In the genomic region with DNA sequence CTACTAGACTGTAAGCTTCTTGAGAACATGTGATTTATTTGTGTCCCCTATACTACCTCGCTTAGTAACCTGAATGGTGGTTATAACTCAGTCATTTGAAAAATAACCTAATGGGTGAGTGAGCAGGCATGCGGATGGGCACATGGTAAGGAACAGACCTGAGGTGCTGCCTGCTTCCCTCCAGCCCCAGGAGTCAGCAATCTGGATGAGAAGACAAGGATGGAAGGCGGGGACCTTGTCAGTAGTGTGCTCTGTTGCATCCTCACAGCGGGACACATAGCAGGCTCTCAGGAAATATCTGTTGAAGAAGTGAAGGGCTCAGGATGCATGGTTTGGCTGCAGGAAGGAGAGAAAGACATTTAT, we compare ENCODE assay signal across 10 cellular contexts.
DNase-seq lines count a peak whose midpoint lies in the region; ATAC-seq and TF ChIP-seq lines count a peak whose summit lies in the region.
"Had no signal": no experiment of that assay in that cellular context is flagged by ENCODE, and none has a peak within 500 bp of the region (broad histone marks: within the 10 kb centered on the region; RNA-seq: fewer than 3 reads in every experiment).

No MANE protein-coding gene starts in this region.

- peak overlapping the region; percentile 32 to 68 (median 39) for H3K4me3 Mint-ChIP-seq in T-cell
- no peak overlapping the region for H3K4me3 Mint-ChIP-seq in WTC11
- H3K4me3 Mint-ChIP-seq in progenitor cell of endocrine pancreas (ENCODE audit: low read depth): no peak overlapping the region
- H3K4me3 Mint-ChIP-seq: activated B cell treated with CpG ODN at 0.5 μM for 24 hours had no signal

- 83% methylated on average over 4 of the region's 4 CpGs for WGBS in right lobe of liver (ENCODE audit: insufficient coverage, low coverage, low lambda C conversion rate, missing lambda C conversion rate)

- intact Hi-C loops in right lobe of liver (cut with DNase I): no loop called here

- H3K4me1 Mint-ChIP-seq in T-cell (peaks cover 95 to 99% (median 99%) of the 10 kb centered on the region in 3 donors), WTC11 (peaks cover 27% of the 10 kb centered on the region), progenitor cell of endocrine pancreas (ENCODE audit: low read depth) (peaks cover 34% of the 10 kb centered on the region)

- H3K27ac ChIP-seq in HL-60 (replicated peaks) (peak overlapping the region; percentile 44; the same call in 1 of the 2 replicates), right lobe of liver (peak overlapping the region; percentile 40 to 96 (median 90)), stomach smooth muscle (ENCODE audit: low read length) (peak overlapping the region; percentile 100)

- H3K36me3 ChIP-seq in right lobe of liver: peaks cover 0 to 4% (median 0%) of the 10 kb centered on the region in 4 donors
- no peaks in the 10 kb centered on the region for H3K36me3 ChIP-seq in stomach smooth muscle (ENCODE audit: control insufficient read depth in 2 of 2, insufficient read depth in 2 of 2, low read length in 2 of 2)

- H3K9me3 Mint-ChIP-seq in T-cell (no peaks in the 10 kb centered on the region), WTC11 (no peaks in the 10 kb centered on the region), progenitor cell of endocrine pancreas (ENCODE audit: low read depth) (no peaks in the 10 kb centered on the region)
- H3K9me3 Mint-ChIP-seq: activated B cell treated with CpG ODN at 0.5 μM for 24 hours had no signal

- CTCF ChIA-PET in T-cell (lab: Charles Lee) (interaction anchor here (1.3 kb wide), 2 partner anchors 9 to 19 kb away, joined by 3 read pairs; no protein-coding TSS in a partner anchor), WTC11 (lab: Charles Lee) (interaction anchor here (1.3 kb wide), 1 partner anchor 13 kb away, joined by 3 read pairs; no protein-coding TSS in a partner anchor)

- H3K27ac Mint-ChIP-seq in T-cell (peak overlapping the region; percentile 79 to 82), WTC11 (no peak overlapping the region), progenitor cell of endocrine pancreas (no peak overlapping the region)
- H3K27ac Mint-ChIP-seq: activated B cell treated with CpG ODN at 0.5 μM for 24 hours had no signal

- H3K27me3 Mint-ChIP-seq in T-cell (no peaks in the 10 kb centered on the region), WTC11 (ENCODE audit: low read depth) (no peaks in the 10 kb centered on the region), progenitor cell of endocrine pancreas (no peaks in the 10 kb centered on the region)
- H3K27me3 Mint-ChIP-seq: activated B cell treated with CpG ODN at 0.5 μM for 24 hours had no signal

- POLR2A ChIA-PET in T-cell (lab: Charles Lee): no interaction called here
- POLR2A ChIA-PET in WTC11 (lab: Charles Lee): interaction anchor here (0.6 kb wide), 1 partner anchor 109 kb away, joined by 7 read pairs; no protein-coding TSS in a partner anchor

- no peak for ATAC-seq in T-cell (replicated peaks in 1 of 4)
- no peak for ATAC-seq in right lobe of liver
- ATAC-seq in WTC11: no peak

- H3K4me3 ChIP-seq in HL-60 (replicated peaks; ENCODE audit: insufficient read depth, low read length) (no peak overlapping the region), right lobe of liver (no peak overlapping the region), stomach smooth muscle (ENCODE audit: low read length in 2 of 2) (peak overlapping the region; percentile 41 to 49)

- H3K9me3 ChIP-seq in right lobe of liver (no peaks in the 10 kb centered on the region), stomach smooth muscle (ENCODE audit: control insufficient read depth in 2 of 2, low read length in 2 of 2) (no peaks in the 10 kb centered on the region)

- DNase-seq in HL-60 (ENCODE audit: low read depth in 1 of 2, low spot score in 1 of 2): no peak
- no peak for DNase-seq in T-cell
- DNase-seq in right lobe of liver: no peak
- no peak for DNase-seq in amniotic stem cell (lab: John Stamatoyannopoulos, UW)
- DNase-seq in WTC11 (ENCODE audit: low spot score): no peak
- DNase-seq in progenitor cell of endocrine pancreas (ENCODE audit: low spot score, unreplicated experiment): no peak
- DNase-seq: activated B cell treated with CpG ODN at 0.5 μM for 24 hours; GOT3; stimulated activated CD4-positive, alpha-beta T cell treated with anti-CD3 and anti-CD28 coated beads, Interleukin-4, amount 100 ng/mL, for 24 hours had no signal

- H3K27me3 ChIP-seq in HL-60 (ENCODE audit: insufficient read depth, poor library complexity, severe bottlenecking) (no peaks in the 10 kb centered on the region), right lobe of liver (no peaks in the 10 kb centered on the region), stomach smooth muscle (ENCODE audit: control insufficient read depth in 1 of 2, insufficient read depth in 2 of 2, low read length in 2 of 2) (no peaks in the 10 kb centered on the region)

- no peak for TF ChIP-seq POLR2A in right lobe of liver (IDR thresholded peaks at IDR 0.05)

- H3K4me1 ChIP-seq in right lobe of liver: peaks cover 0 to 99% (median 51%) of the 10 kb centered on the region in 4 donors
- peaks cover 95% of the 10 kb centered on the region for H3K4me1 ChIP-seq in stomach smooth muscle (ENCODE audit: control insufficient read depth, insufficient read depth, low read length)

- peak overlapping the region; percentile 82 to 94 for H3K9ac ChIP-seq in stomach smooth muscle (ENCODE audit: low read length in 2 of 2)

- H3K36me3 Mint-ChIP-seq in T-cell: no peaks in the 10 kb centered on the region
- H3K36me3 Mint-ChIP-seq in WTC11: no peaks in the 10 kb centered on the region
- no peaks in the 10 kb centered on the region for H3K36me3 Mint-ChIP-seq in progenitor cell of endocrine pancreas (ENCODE audit: insufficient read depth)

- TF ChIP-seq CTCF in HL-60 (IDR thresholded peaks at IDR 0.05; ENCODE audit: insufficient read depth, low read length): no peak
- no peak for TF ChIP-seq CTCF in right lobe of liver (IDR thresholded peaks at IDR 0.05)
- no peak for TF ChIP-seq CTCF in WTC11 (IDR thresholded peaks at IDR 0.05)
- no peak for TF ChIP-seq CTCF in progenitor cell of endocrine pancreas (IDR thresholded peaks at IDR 0.05; ENCODE audit: unreplicated experiment)

TF ChIP-seq in WTC11, 78 proteins besides CTCF, POLR2A, EP300 and RAD21:
- no peak for TF ChIP-seq RELA (CRISPR knock-in tag; IDR thresholded peaks at IDR 0.05; ENCODE audit: borderline replicate concordance)
- TF ChIP-seq GRHL2 (CRISPR knock-in tag; IDR thresholded peaks at IDR 0.05; ENCODE audit: insufficient replicate concordance, severe bottlenecking): no peak
- TF ChIP-seq GTF2I (CRISPR knock-in tag; conservative IDR thresholded peaks at IDR 0.05): no peak
- no peak for TF ChIP-seq NR3C1 (CRISPR knock-in tag; conservative IDR thresholded peaks at IDR 0.05; ENCODE audit: low read depth)
- TF ChIP-seq, protein P1, sequence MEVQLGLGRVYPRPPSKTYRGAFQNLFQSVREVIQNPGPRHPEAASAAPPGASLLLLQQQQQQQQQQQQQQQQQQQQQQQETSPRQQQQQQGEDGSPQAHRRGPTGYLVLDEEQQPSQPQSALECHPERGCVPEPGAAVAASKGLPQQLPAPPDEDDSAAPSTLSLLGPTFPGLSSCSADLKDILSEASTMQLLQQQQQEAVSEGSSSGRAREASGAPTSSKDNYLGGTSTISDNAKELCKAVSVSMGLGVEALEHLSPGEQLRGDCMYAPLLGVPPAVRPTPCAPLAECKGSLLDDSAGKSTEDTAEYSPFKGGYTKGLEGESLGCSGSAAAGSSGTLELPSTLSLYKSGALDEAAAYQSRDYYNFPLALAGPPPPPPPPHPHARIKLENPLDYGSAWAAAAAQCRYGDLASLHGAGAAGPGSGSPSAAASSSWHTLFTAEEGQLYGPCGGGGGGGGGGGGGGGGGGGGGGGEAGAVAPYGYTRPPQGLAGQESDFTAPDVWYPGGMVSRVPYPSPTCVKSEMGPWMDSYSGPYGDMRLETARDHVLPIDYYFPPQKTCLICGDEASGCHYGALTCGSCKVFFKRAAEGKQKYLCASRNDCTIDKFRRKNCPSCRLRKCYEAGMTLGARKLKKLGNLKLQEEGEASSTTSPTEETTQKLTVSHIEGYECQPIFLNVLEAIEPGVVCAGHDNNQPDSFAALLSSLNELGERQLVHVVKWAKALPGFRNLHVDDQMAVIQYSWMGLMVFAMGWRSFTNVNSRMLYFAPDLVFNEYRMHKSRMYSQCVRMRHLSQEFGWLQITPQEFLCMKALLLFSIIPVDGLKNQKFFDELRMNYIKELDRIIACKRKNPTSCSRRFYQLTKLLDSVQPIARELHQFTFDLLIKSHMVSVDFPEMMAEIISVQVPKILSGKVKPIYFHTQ (CRISPR knock-in tag; IDR thresholded peaks at IDR 0.05): no peak
- TF ChIP-seq IRF2 (CRISPR knock-in tag; IDR thresholded peaks at IDR 0.05; ENCODE audit: borderline replicate concordance, low read depth): no peak
- TF ChIP-seq, protein P2, sequence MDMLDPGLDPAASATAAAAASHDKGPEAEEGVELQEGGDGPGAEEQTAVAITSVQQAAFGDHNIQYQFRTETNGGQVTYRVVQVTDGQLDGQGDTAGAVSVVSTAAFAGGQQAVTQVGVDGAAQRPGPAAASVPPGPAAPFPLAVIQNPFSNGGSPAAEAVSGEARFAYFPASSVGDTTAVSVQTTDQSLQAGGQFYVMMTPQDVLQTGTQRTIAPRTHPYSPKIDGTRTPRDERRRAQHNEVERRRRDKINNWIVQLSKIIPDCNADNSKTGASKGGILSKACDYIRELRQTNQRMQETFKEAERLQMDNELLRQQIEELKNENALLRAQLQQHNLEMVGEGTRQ (CRISPR knock-in tag; IDR thresholded peaks at IDR 0.05): no peak
- no peak for TF ChIP-seq NFATC4 (CRISPR knock-in tag; IDR thresholded peaks at IDR 0.05)
- TF ChIP-seq SMAD4 (CRISPR knock-in tag; IDR thresholded peaks at IDR 0.05): no peak
- TF ChIP-seq, protein P3, sequence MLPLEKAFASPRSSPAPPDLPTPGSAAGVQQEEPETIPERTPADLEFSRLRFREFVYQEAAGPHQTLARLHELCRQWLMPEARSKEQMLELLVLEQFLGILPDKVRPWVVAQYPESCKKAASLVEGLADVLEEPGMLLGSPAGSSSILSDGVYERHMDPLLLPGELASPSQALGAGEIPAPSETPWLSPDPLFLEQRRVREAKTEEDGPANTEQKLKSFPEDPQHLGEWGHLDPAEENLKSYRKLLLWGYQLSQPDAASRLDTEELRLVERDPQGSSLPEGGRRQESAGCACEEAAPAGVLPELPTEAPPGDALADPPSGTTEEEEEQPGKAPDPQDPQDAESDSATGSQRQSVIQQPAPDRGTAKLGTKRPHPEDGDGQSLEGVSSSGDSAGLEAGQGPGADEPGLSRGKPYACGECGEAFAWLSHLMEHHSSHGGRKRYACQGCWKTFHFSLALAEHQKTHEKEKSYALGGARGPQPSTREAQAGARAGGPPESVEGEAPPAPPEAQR (CRISPR knock-in tag; IDR thresholded peaks at IDR 0.05): no peak
- no peak for TF ChIP-seq JUN (CRISPR knock-in tag; IDR thresholded peaks at IDR 0.05)
- TF ChIP-seq MYBL2 (CRISPR knock-in tag; IDR thresholded peaks at IDR 0.05): no peak

Comparison
In these comparisons a context has a peak if more than half of its experiments do, and no peak if none do; other contexts are left out.
1. H3K27ac ChIP-seq: peak in every context shown above with its lines; median percentile 100 in stomach smooth muscle; 90 in right lobe of liver; 44 in HL-60.
2. H3K4me3 ChIP-seq: peak in stomach smooth muscle (2 of 2); none in HL-60 (single experiment) and right lobe of liver (0 of 3).
3. H3K27ac Mint-ChIP-seq: peak in T-cell (2 of 2); none in WTC11 (single experiment) and progenitor cell of endocrine pancreas (single experiment).
4. H3K4me3 Mint-ChIP-seq: peak in T-cell (3 of 3); none in WTC11 (single experiment) and progenitor cell of endocrine pancreas (single experiment).